ENCODE assay signal across 1 cellular context in genomic region chr9:137221477-137222111, GRCh38.
A peak's percentile ranks its signal among the peaks of the same experiment; 100 is the strongest.
TF ChIP-seq lines count a peak whose summit lies in the region.

No MANE protein-coding gene starts in this region.

TF ChIP-seq in HepG2, 621 proteins besides CTCF, POLR2A, EP300 and RAD21 (continued from another document and continues in another):
- TF ChIP-seq, protein P1, sequence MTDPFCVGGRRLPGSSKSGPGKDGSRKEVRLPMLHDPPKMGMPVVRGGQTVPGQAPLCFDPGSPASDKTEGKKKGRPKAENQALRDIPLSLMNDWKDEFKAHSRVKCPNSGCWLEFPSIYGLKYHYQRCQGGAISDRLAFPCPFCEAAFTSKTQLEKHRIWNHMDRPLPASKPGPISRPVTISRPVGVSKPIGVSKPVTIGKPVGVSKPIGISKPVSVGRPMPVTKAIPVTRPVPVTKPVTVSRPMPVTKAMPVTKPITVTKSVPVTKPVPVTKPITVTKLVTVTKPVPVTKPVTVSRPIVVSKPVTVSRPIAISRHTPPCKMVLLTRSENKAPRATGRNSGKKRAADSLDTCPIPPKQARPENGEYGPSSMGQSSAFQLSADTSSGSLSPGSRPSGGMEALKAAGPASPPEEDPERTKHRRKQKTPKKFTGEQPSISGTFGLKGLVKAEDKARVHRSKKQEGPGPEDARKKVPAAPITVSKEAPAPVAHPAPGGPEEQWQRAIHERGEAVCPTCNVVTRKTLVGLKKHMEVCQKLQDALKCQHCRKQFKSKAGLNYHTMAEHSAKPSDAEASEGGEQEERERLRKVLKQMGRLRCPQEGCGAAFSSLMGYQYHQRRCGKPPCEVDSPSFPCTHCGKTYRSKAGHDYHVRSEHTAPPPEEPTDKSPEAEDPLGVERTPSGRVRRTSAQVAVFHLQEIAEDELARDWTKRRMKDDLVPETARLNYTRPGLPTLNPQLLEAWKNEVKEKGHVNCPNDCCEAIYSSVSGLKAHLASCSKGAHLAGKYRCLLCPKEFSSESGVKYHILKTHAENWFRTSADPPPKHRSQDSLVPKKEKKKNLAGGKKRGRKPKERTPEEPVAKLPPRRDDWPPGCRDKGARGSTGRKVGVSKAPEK (CRISPR knock-in tag; IDR thresholded peaks at IDR 0.05; ENCODE audit: borderline replicate concordance): no peak
- no peak for TF ChIP-seq HDAC6 (IDR thresholded peaks at IDR 0.05; ENCODE audit: low read depth, low read length)
- no peak for TF ChIP-seq PHF20 (CRISPR knock-in tag; IDR thresholded peaks at IDR 0.05)
- TF ChIP-seq, protein P2, sequence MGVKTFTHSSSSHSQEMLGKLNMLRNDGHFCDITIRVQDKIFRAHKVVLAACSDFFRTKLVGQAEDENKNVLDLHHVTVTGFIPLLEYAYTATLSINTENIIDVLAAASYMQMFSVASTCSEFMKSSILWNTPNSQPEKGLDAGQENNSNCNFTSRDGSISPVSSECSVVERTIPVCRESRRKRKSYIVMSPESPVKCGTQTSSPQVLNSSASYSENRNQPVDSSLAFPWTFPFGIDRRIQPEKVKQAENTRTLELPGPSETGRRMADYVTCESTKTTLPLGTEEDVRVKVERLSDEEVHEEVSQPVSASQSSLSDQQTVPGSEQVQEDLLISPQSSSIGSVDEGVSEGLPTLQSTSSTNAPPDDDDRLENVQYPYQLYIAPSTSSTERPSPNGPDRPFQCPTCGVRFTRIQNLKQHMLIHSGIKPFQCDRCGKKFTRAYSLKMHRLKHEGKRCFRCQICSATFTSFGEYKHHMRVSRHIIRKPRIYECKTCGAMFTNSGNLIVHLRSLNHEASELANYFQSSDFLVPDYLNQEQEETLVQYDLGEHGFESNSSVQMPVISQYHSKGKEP (CRISPR knock-in tag; IDR thresholded peaks at IDR 0.05): no peak
- TF ChIP-seq, protein P3, sequence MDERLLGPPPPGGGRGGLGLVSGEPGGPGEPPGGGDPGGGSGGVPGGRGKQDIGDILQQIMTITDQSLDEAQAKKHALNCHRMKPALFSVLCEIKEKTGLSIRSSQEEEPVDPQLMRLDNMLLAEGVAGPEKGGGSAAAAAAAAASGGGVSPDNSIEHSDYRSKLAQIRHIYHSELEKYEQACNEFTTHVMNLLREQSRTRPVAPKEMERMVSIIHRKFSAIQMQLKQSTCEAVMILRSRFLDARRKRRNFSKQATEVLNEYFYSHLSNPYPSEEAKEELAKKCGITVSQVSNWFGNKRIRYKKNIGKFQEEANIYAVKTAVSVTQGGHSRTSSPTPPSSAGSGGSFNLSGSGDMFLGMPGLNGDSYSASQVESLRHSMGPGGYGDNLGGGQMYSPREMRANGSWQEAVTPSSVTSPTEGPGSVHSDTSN (CRISPR knock-in tag; IDR thresholded peaks at IDR 0.05): no peak
- no peak for TF ChIP-seq ZFP36L1 (CRISPR knock-in tag; IDR thresholded peaks at IDR 0.05)
- TF ChIP-seq, protein P4, sequence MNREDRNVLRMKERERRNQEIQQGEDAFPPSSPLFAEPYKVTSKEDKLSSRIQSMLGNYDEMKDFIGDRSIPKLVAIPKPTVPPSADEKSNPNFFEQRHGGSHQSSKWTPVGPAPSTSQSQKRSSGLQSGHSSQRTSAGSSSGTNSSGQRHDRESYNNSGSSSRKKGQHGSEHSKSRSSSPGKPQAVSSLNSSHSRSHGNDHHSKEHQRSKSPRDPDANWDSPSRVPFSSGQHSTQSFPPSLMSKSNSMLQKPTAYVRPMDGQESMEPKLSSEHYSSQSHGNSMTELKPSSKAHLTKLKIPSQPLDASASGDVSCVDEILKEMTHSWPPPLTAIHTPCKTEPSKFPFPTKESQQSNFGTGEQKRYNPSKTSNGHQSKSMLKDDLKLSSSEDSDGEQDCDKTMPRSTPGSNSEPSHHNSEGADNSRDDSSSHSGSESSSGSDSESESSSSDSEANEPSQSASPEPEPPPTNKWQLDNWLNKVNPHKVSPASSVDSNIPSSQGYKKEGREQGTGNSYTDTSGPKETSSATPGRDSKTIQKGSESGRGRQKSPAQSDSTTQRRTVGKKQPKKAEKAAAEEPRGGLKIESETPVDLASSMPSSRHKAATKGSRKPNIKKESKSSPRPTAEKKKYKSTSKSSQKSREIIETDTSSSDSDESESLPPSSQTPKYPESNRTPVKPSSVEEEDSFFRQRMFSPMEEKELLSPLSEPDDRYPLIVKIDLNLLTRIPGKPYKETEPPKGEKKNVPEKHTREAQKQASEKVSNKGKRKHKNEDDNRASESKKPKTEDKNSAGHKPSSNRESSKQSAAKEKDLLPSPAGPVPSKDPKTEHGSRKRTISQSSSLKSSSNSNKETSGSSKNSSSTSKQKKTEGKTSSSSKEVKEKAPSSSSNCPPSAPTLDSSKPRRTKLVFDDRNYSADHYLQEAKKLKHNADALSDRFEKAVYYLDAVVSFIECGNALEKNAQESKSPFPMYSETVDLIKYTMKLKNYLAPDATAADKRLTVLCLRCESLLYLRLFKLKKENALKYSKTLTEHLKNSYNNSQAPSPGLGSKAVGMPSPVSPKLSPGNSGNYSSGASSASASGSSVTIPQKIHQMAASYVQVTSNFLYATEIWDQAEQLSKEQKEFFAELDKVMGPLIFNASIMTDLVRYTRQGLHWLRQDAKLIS (CRISPR knock-in tag; IDR thresholded peaks at IDR 0.05): no peak
- 0 out of 2 replicates have a peak, but pooled peaks have one; percentile 2 for TF ChIP-seq ZBTB14 (CRISPR knock-in tag; IDR thresholded peaks at IDR 0.05)
- TF ChIP-seq SNRNP70 (IDR thresholded peaks at IDR 0.05; ENCODE audit: low read depth, low read length): no peak
- TF ChIP-seq FOXC1 (CRISPR knock-in tag; IDR thresholded peaks at IDR 0.05; ENCODE audit: borderline replicate concordance): no peak
- TF ChIP-seq, protein P5, sequence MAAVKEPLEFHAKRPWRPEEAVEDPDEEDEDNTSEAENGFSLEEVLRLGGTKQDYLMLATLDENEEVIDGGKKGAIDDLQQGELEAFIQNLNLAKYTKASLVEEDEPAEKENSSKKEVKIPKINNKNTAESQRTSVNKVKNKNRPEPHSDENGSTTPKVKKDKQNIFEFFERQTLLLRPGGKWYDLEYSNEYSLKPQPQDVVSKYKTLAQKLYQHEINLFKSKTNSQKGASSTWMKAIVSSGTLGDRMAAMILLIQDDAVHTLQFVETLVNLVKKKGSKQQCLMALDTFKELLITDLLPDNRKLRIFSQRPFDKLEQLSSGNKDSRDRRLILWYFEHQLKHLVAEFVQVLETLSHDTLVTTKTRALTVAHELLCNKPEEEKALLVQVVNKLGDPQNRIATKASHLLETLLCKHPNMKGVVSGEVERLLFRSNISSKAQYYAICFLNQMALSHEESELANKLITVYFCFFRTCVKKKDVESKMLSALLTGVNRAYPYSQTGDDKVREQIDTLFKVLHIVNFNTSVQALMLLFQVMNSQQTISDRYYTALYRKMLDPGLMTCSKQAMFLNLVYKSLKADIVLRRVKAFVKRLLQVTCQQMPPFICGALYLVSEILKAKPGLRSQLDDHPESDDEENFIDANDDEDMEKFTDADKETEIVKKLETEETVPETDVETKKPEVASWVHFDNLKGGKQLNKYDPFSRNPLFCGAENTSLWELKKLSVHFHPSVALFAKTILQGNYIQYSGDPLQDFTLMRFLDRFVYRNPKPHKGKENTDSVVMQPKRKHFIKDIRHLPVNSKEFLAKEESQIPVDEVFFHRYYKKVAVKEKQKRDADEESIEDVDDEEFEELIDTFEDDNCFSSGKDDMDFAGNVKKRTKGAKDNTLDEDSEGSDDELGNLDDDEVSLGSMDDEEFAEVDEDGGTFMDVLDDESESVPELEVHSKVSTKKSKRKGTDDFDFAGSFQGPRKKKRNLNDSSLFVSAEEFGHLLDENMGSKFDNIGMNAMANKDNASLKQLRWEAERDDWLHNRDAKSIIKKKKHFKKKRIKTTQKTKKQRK (IDR thresholded peaks at IDR 0.05; ENCODE audit: low read length): no peak
- peak; percentile 42; the same call in 1 of the 2 replicates for TF ChIP-seq MYC (CRISPR knock-in tag; IDR thresholded peaks at IDR 0.05; ENCODE audit: borderline replicate concordance)
- TF ChIP-seq MZF1 (CRISPR knock-in tag; IDR thresholded peaks at IDR 0.05; ENCODE audit: borderline replicate concordance): no peak
- TF ChIP-seq ZMYM4 (CRISPR knock-in tag; IDR thresholded peaks at IDR 0.05): no peak
- TF ChIP-seq ZBTB38 (CRISPR knock-in tag; IDR thresholded peaks at IDR 0.05): peak; percentile 58; the same call in 1 of the 2 replicates
- TF ChIP-seq GTF3A (CRISPR knock-in tag; conservative IDR thresholded peaks at IDR 0.05): no peak
- TF ChIP-seq PHF5A (CRISPR knock-in tag; IDR thresholded peaks at IDR 0.05; ENCODE audit: low read depth, unreplicated experiment): no peak
- TF ChIP-seq, protein P6, sequence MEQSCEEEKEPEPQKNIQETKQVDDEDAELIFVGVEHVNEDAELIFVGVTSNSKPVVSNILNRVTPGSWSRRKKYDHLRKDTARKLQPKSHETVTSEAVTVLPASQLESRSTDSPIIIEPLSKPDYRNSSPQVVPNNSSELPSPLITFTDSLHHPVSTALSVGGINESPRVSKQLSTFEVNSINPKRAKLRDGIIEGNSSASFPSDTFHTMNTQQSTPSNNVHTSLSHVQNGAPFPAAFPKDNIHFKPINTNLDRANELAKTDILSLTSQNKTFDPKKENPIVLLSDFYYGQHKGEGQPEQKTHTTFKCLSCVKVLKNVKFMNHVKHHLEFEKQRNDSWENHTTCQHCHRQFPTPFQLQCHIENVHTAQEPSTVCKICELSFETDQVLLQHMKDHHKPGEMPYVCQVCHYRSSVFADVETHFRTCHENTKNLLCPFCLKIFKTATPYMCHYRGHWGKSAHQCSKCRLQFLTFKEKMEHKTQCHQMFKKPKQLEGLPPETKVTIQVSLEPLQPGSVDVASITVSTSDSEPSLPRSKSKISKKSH (CRISPR knock-in tag; IDR thresholded peaks at IDR 0.05; ENCODE audit: borderline replicate concordance): no peak
- TF ChIP-seq FOXO1 (CRISPR knock-in tag; IDR thresholded peaks at IDR 0.05): no peak
- TF ChIP-seq, protein P7, sequence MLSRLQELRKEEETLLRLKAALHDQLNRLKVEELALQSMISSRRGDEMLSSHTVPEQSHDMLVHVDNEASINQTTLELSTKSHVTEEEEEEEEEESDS (CRISPR knock-in tag; IDR thresholded peaks at IDR 0.05; ENCODE audit: borderline replicate concordance): no peak
- TF ChIP-seq PATZ1 (CRISPR knock-in tag; IDR thresholded peaks at IDR 0.05): peak; percentile 95
- TF ChIP-seq MLX (CRISPR knock-in tag; IDR thresholded peaks at IDR 0.05): no peak
- no peak for TF ChIP-seq SALL1 (CRISPR knock-in tag; IDR thresholded peaks at IDR 0.05)
- TF ChIP-seq, protein P8, sequence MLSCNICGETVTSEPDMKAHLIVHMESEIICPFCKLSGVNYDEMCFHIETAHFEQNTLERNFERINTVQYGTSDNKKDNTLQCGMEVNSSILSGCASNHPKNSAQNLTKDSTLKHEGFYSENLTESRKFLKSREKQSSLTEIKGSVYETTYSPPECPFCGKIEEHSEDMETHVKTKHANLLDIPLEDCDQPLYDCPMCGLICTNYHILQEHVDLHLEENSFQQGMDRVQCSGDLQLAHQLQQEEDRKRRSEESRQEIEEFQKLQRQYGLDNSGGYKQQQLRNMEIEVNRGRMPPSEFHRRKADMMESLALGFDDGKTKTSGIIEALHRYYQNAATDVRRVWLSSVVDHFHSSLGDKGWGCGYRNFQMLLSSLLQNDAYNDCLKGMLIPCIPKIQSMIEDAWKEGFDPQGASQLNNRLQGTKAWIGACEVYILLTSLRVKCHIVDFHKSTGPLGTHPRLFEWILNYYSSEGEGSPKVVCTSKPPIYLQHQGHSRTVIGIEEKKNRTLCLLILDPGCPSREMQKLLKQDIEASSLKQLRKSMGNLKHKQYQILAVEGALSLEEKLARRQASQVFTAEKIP (CRISPR knock-in tag; IDR thresholded peaks at IDR 0.05; ENCODE audit: borderline replicate concordance): no peak
- no peak for TF ChIP-seq ZNF552 (CRISPR knock-in tag; IDR thresholded peaks at IDR 0.05; ENCODE audit: borderline replicate concordance)
- 0 out of 2 replicates have a peak, but pooled peaks have one; percentile 18 for TF ChIP-seq GATAD2A (CRISPR knock-in tag; IDR thresholded peaks at IDR 0.05)
- TF ChIP-seq ZNF30 (CRISPR knock-in tag; IDR thresholded peaks at IDR 0.05): no peak
- TF ChIP-seq, protein P9, sequence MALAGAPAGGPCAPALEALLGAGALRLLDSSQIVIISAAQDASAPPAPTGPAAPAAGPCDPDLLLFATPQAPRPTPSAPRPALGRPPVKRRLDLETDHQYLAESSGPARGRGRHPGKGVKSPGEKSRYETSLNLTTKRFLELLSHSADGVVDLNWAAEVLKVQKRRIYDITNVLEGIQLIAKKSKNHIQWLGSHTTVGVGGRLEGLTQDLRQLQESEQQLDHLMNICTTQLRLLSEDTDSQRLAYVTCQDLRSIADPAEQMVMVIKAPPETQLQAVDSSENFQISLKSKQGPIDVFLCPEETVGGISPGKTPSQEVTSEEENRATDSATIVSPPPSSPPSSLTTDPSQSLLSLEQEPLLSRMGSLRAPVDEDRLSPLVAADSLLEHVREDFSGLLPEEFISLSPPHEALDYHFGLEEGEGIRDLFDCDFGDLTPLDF (CRISPR knock-in tag; IDR thresholded peaks at IDR 0.05): no peak
- TF ChIP-seq NFYC (CRISPR knock-in tag; IDR thresholded peaks at IDR 0.05): no peak
- TF ChIP-seq ADNP (CRISPR knock-in tag; IDR thresholded peaks at IDR 0.05): no peak
